Comparison of ENCODE assay signal across 8 cellular contexts in genomic region chr11:61815790-61816735, GRCh38. TPM values are rescaled to one million over a fixed set of nuclear protein-coding genes. Genes with fewer than 3 reads are reported as not detected.
A peak's percentile ranks its signal among the peaks of the same experiment; 100 is the strongest.
DNase-seq lines count a peak whose midpoint lies in the region; ATAC-seq and TF ChIP-seq lines count a peak whose summit lies in the region.

No MANE protein-coding gene starts in this region.

- ATAC-seq in GM19025 (IDR thresholded peaks at IDR 0.05; ENCODE audit: low read depth, unreplicated experiment) (peak; percentile 21), HG03432 (IDR thresholded peaks at IDR 0.05; ENCODE audit: unreplicated experiment) (peak; percentile 33)
- ATAC-seq in activated T-helper 17 cell treated with anti-CD3 and anti-CD28 coated beads, Interleukin-2, amount 50 U/mL, for 72 hours (replicated peaks), result peak; percentile 55
- peak; percentile 66 for ATAC-seq in naive thymus-derived CD4-positive, alpha-beta T cell

- H3K27ac Mint-ChIP-seq in activated T-helper 17 cell treated with anti-CD3 and anti-CD28 coated beads, Interleukin-2, amount 50 U/mL, for 72 hours, result peak overlapping the region; percentile 74
- peak overlapping the region in 5 of 9 donors; percentile 8 to 97 (median 83) for H3K27ac Mint-ChIP-seq in naive thymus-derived CD4-positive, alpha-beta T cell

- peaks cover 3% of the 10 kb centered on the region for H3K27me3 Mint-ChIP-seq in activated T-helper 17 cell treated with anti-CD3 and anti-CD28 coated beads, Interleukin-2, amount 50 U/mL, for 72 hours
- H3K27me3 Mint-ChIP-seq in naive thymus-derived CD4-positive, alpha-beta T cell, result peaks cover 3 to 32% (median 15%) of the 10 kb centered on the region in 5 donors

- TF ChIP-seq POLR2A in thyroid gland (IDR thresholded peaks at IDR 0.05), result no peak

- DNase-seq in NT2/D1 (ENCODE audit: low read depth, low spot score), result no peak
- peak; percentile 32 for DNase-seq in fibroblast of peridontal ligament (ENCODE audit: extremely low read depth)
- DNase-seq in naive thymus-derived CD4-positive, alpha-beta T cell, result peak; percentile 23 to 67 (median 41)
- peak; percentile 70 to 72 for DNase-seq in thyroid gland

- H3K27me3 ChIP-seq in BLaER1 treated with 17β-estradiol and CSF1 and Interleukin-3, amounts not matched to agents 10 nM and 100 nM, result no peaks in the 10 kb centered on the region
- H3K27me3 ChIP-seq in NT2/D1 (ENCODE audit: insufficient read depth, insufficient read length) (no peaks in the 10 kb centered on the region), thyroid gland (no peaks in the 10 kb centered on the region)
- H3K27me3 ChIP-seq in naive thymus-derived CD4-positive, alpha-beta T cell (ENCODE audit: control insufficient read depth in 2 of 2, insufficient read depth in 2 of 2, low read length in 2 of 2), result peaks cover 0 to 10% of the 10 kb centered on the region in 2 donors

- peak overlapping the region; percentile 90 to 98 (median 97) for H3K27ac ChIP-seq in BLaER1 treated with 17β-estradiol and CSF1 and Interleukin-3, amounts not matched to agents 10 nM and 100 nM
- peak overlapping the region; percentile 51 for H3K27ac ChIP-seq in naive thymus-derived CD4-positive, alpha-beta T cell (ENCODE audit: low read depth, low read length)
- H3K27ac ChIP-seq in thyroid gland, result peak overlapping the region; percentile 91 to 97 (median 96)

- whole genome bisulfite sequencing in thyroid gland, 2 donors, result 0 to 2% methylated on average over 28 to 49 of the region's 69 CpGs

- TF ChIP-seq CTCF in thyroid gland (IDR thresholded peaks at IDR 0.05), result no peak

- peaks cover 0 to 22% (median 0%) of the 10 kb centered on the region in 11 experiments; a peak in 4 of 22 replicates for H4K20me1 ChIP-seq in BLaER1 treated with 17β-estradiol and CSF1 and Interleukin-3, amounts not matched to agents 10 nM and 100 nM

- H3K4me1 Mint-ChIP-seq in activated T-helper 17 cell treated with anti-CD3 and anti-CD28 coated beads, Interleukin-2, amount 50 U/mL, for 72 hours, result no peaks in the 10 kb centered on the region
- H3K4me1 Mint-ChIP-seq in naive thymus-derived CD4-positive, alpha-beta T cell, result peaks cover 0 to 24% (median 19%) of the 10 kb centered on the region in 7 donors

- peaks cover 0 to 8% (median 4%) of the 10 kb centered on the region in 11 experiments; a peak in 10 of 22 replicates for H3K9me3 ChIP-seq in BLaER1 treated with 17β-estradiol and CSF1 and Interleukin-3, amounts not matched to agents 10 nM and 100 nM (replicated peaks in 1 of 11)
- H3K9me3 ChIP-seq in NT2/D1 (ENCODE audit: insufficient read depth, low read length), result peaks cover 7% of the 10 kb centered on the region; the same call in 1 of the 2 replicates
- no peaks in the 10 kb centered on the region for H3K9me3 ChIP-seq in naive thymus-derived CD4-positive, alpha-beta T cell (ENCODE audit: control insufficient read depth in 2 of 3, low read length in 3 of 3)
- no peaks in the 10 kb centered on the region for H3K9me3 ChIP-seq in thyroid gland

- peak overlapping the region; percentile 66 to 95 (median 90) for H3K4me3 ChIP-seq in BLaER1 treated with 17β-estradiol and CSF1 and Interleukin-3, amounts not matched to agents 10 nM and 100 nM
- peak overlapping the region; percentile 96 for H3K4me3 ChIP-seq in NT2/D1 (ENCODE audit: insufficient read length, low read depth)
- peak overlapping the region; percentile 74 for H3K4me3 ChIP-seq in naive thymus-derived CD4-positive, alpha-beta T cell (ENCODE audit: low read length)
- H3K4me3 ChIP-seq in thyroid gland (replicated peaks in 1 of 3), result peak overlapping the region; percentile 40 to 59 (median 53)

- peak overlapping the region; percentile 79 to 99 (median 89) for H3K4me2 ChIP-seq in BLaER1 treated with 17β-estradiol and CSF1 and Interleukin-3, amounts not matched to agents 10 nM and 100 nM

- CTCF ChIA-PET in naive thymus-derived CD4-positive, alpha-beta T cell (lab: Charles Lee), result interaction anchor here (0.9 to 2.6 kb wide), 3 partner anchors 12 to 19 kb away, joined by 3 to 19 read pairs (median 5); no protein-coding TSS in a partner anchor

- peak overlapping the region; percentile 91 to 98 (median 98) for H3K9ac ChIP-seq in BLaER1 treated with 17β-estradiol and CSF1 and Interleukin-3, amounts not matched to agents 10 nM and 100 nM
- peak overlapping the region; percentile 100 for H3K9ac ChIP-seq in NT2/D1 (ENCODE audit: insufficient read length, low read depth)

- peaks cover 23 to 35% (median 32%) of the 10 kb centered on the region in 11 experiments for H3K36me3 ChIP-seq in BLaER1 treated with 17β-estradiol and CSF1 and Interleukin-3, amounts not matched to agents 10 nM and 100 nM
- H3K36me3 ChIP-seq in NT2/D1 (ENCODE audit: insufficient read depth, insufficient read length, low read length) (peaks cover 35% of the 10 kb centered on the region), thyroid gland (no peaks in the 10 kb centered on the region)
- no peaks in the 10 kb centered on the region for H3K36me3 ChIP-seq in naive thymus-derived CD4-positive, alpha-beta T cell (ENCODE audit: control insufficient read depth in 2 of 3, insufficient read depth in 3 of 3, low read length in 3 of 3)

- peaks cover 7 to 41% (median 22%) of the 10 kb centered on the region in 10 experiments; a peak in 19 of 20 replicates for H3K4me1 ChIP-seq in BLaER1 treated with 17β-estradiol and CSF1 and Interleukin-3, amounts not matched to agents 10 nM and 100 nM
- H3K4me1 ChIP-seq in NT2/D1 (ENCODE audit: insufficient read depth, insufficient read length) (peaks cover 7% of the 10 kb centered on the region), thyroid gland (peaks cover 6 to 15% of the 10 kb centered on the region in 2 donors)
- H3K4me1 ChIP-seq in naive thymus-derived CD4-positive, alpha-beta T cell (ENCODE audit: control insufficient read depth in 2 of 2, insufficient read depth in 2 of 2, low read length in 2 of 2), result peaks cover 8 to 12% of the 10 kb centered on the region in 2 donors

- intact Hi-C loops in naive thymus-derived CD4-positive, alpha-beta T cell (cut with micrococcal nuclease), result loop anchor here (1.0 to 5.0 kb wide), 5 partner anchors 19 to 209 kb away; partner anchors contain the start of genes FADS3 (in 1 of the 2), FEN1 (in 1 of the 2), FTH1 (in 1 of the 2) and TMEM258 (in 1 of the 2)
- intact Hi-C loops in thyroid gland (cut with DNase I), result no loop called here

- peaks cover 14% of the 10 kb centered on the region for H3K36me3 Mint-ChIP-seq in activated T-helper 17 cell treated with anti-CD3 and anti-CD28 coated beads, Interleukin-2, amount 50 U/mL, for 72 hours (ENCODE audit: low read depth)
- H3K36me3 Mint-ChIP-seq in naive thymus-derived CD4-positive, alpha-beta T cell, result peaks cover 0 to 32% (median 0%) of the 10 kb centered on the region in 5 donors

- peak overlapping the region; percentile 91 for H3K4me3 Mint-ChIP-seq in activated T-helper 17 cell treated with anti-CD3 and anti-CD28 coated beads, Interleukin-2, amount 50 U/mL, for 72 hours
- H3K4me3 Mint-ChIP-seq in naive thymus-derived CD4-positive, alpha-beta T cell, result peak overlapping the region; percentile 84 to 98 (median 92)

- POLR2A ChIA-PET in naive thymus-derived CD4-positive, alpha-beta T cell (lab: Charles Lee), result interaction anchor here (0.8 to 3.3 kb wide), 4 partner anchors 18 to 151 kb away, joined by 3 to 14 read pairs (median 4); partner anchors contain the start of genes FEN1, FTH1 and TMEM258

- no peaks in the 10 kb centered on the region for H3K9me3 Mint-ChIP-seq in activated T-helper 17 cell treated with anti-CD3 and anti-CD28 coated beads, Interleukin-2, amount 50 U/mL, for 72 hours
- peaks cover 0 to 1% (median 0%) of the 10 kb centered on the region in 11 donors for H3K9me3 Mint-ChIP-seq in naive thymus-derived CD4-positive, alpha-beta T cell

RNA-seq across cellular contexts. Expression of gene FADS1, which starts 0.7 kb away (rescaled TPM):
- total RNA-seq in activated T-helper 17 cell treated with anti-CD3 and anti-CD28 coated beads, Interleukin-2, amount 50 U/mL, for 72 hours, result 10 to 100 TPM in 1 of 2 donors, 1 to 10 TPM in 1; 5.6 to 22.9 TPM
- 10 to 100 TPM in 2 of 5 experiments, 1 to 10 TPM in 1, under 1 TPM in 2; 0.62 to 52.1 (median 2.3) TPM for total RNA-seq in naive thymus-derived CD4-positive, alpha-beta T cell
- 1 to 10 TPM in 1 of 2 donors, not detected in 1; 2.9 TPM for polyA plus RNA-seq in naive thymus-derived CD4-positive, alpha-beta T cell
- total RNA-seq in thyroid gland, result 10 to 100 TPM in 3 of 4 donors, 1 to 10 TPM in 1; 6.8 to 17.3 (median 13.9) TPM

RNA-seq across cellular contexts. Expression of gene FADS2, which starts 12.0 kb away (rescaled TPM):
- 10 to 100 TPM in 1 of 2 donors, 1 to 10 TPM in 1; 9.4 to 58.3 TPM for total RNA-seq in activated T-helper 17 cell treated with anti-CD3 and anti-CD28 coated beads, Interleukin-2, amount 50 U/mL, for 72 hours
- 100 to 1,000 TPM in 1 of 5 experiments, 10 to 100 TPM in 1, 1 to 10 TPM in 1, under 1 TPM in 2; 0.19 to 192 (median 2.1) TPM for total RNA-seq in naive thymus-derived CD4-positive, alpha-beta T cell
- polyA plus RNA-seq in naive thymus-derived CD4-positive, alpha-beta T cell, result 10 to 100 TPM in 1 of 2 donors, under 1 TPM in 1; 0.32 to 14.2 TPM
- total RNA-seq in thyroid gland, result 1 to 10 TPM; 2.8 to 9.3 (median 7.0) TPM

RNA-seq across cellular contexts. Expression of gene FEN1, which starts 23.4 kb away (rescaled TPM):
- total RNA-seq in activated T-helper 17 cell treated with anti-CD3 and anti-CD28 coated beads, Interleukin-2, amount 50 U/mL, for 72 hours, result 100 to 1,000 TPM in 1 of 2 donors, 10 to 100 TPM in 1; 72.6 to 133 TPM
- 100 to 1,000 TPM in 1 of 5 experiments, 10 to 100 TPM in 1, 1 to 10 TPM in 3; 7.6 to 101 (median 7.9) TPM for total RNA-seq in naive thymus-derived CD4-positive, alpha-beta T cell
- 10 to 100 TPM; 10.3 to 17.7 TPM for polyA plus RNA-seq in naive thymus-derived CD4-positive, alpha-beta T cell
- total RNA-seq in thyroid gland, result 1 to 10 TPM; 4.1 to 6.3 (median 5.2) TPM

RNA-seq across cellular contexts. Expression of gene TMEM258, which starts 23.7 kb away (rescaled TPM):
- 100 to 1,000 TPM; 135 to 156 TPM for total RNA-seq in activated T-helper 17 cell treated with anti-CD3 and anti-CD28 coated beads, Interleukin-2, amount 50 U/mL, for 72 hours
- total RNA-seq in naive thymus-derived CD4-positive, alpha-beta T cell, result 100 to 1,000 TPM in 1 of 5 experiments, 10 to 100 TPM in 4; 58.4 to 182 (median 83.3) TPM
- polyA plus RNA-seq in naive thymus-derived CD4-positive, alpha-beta T cell, result 100 to 1,000 TPM; 149 to 229 TPM
- 10 to 100 TPM; 28.0 to 57.9 (median 48.1) TPM for total RNA-seq in thyroid gland
